Comparison of ENCODE assay signal across 1 cellular context in the genomic region with DNA sequence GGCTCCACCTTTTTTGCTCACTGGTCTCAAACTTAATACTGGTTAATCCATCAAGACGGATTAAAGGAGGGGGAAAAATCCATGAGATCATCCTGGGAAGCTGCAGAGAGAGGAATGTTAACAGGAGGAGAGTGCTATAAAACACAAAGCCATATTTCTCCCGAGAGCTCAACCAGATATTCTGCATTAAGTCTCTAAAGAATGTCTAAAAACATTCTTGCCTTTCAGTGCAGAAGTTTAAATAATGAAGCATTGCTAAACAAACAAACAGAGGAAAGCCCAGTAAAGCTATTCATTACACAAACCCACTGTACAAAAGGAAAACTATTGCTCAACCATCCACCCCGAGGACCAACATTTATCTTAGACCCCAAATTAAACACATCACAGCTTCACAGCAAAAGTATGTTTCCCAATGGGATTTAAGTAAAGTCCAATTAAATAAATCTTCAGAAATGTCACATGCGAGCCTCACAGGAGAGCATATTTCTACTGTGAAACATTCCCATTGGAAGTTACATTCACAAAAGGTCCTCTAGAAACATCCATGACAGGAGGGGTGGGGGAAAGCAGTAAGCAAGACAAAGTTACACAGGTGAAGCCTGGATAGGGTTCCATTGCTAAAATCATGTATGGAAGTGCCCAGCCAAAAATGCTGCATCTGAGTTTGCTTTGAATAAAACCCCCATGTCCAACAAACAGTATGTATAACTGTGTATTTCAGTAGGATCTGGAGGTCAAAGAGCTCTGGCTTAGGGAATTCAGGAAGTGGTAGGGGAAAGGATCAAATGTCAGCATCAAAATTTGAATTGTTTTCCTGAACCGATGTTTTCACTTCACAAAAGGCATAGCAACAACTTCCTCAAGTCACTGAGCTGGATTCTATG.
TF ChIP-seq lines count a peak whose summit lies in the region.

No MANE protein-coding gene starts in this region.

TF ChIP-seq in HEK293, 187 proteins besides CTCF, POLR2A, EP300 and RAD21 (continued from another document and continues in another):
- TF ChIP-seq, protein P1, sequence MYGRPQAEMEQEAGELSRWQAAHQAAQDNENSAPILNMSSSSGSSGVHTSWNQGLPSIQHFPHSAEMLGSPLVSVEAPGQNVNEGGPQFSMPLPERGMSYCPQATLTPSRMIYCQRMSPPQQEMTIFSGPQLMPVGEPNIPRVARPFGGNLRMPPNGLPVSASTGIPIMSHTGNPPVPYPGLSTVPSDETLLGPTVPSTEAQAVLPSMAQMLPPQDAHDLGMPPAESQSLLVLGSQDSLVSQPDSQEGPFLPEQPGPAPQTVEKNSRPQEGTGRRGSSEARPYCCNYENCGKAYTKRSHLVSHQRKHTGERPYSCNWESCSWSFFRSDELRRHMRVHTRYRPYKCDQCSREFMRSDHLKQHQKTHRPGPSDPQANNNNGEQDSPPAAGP (tag by site-specific recombination; IDR thresholded peaks at IDR 0.05) = peak; percentile 77
- TF ChIP-seq ZNF48 (tag by site-specific recombination; IDR thresholded peaks at IDR 0.05) (no peak), TCF7L2 (IDR thresholded peaks at IDR 0.05; ENCODE audit: borderline replicate concordance, low read depth, low read length) (no peak), HOXC10 (CRISPR knock-in tag; IDR thresholded peaks at IDR 0.05) (no peak), ZNF610 (tag by site-specific recombination; IDR thresholded peaks at IDR 0.05; ENCODE audit: borderline replicate concordance) (no peak), SP7 (tag by site-specific recombination; IDR thresholded peaks at IDR 0.05) (peak; percentile 96), ZNF768 (tag by site-specific recombination; IDR thresholded peaks at IDR 0.05) (no peak), ZNF513 (tag by site-specific recombination; IDR thresholded peaks at IDR 0.05) (no peak), ZNF670 (tag by site-specific recombination; IDR thresholded peaks at IDR 0.05; ENCODE audit: low read depth) (no peak), ZBTB7A (tag by site-specific recombination; IDR thresholded peaks at IDR 0.05; ENCODE audit: low read depth) (no peak), KLF1 (tag by site-specific recombination; IDR thresholded peaks at IDR 0.05) (no peak), ZNF623 (tag by site-specific recombination; IDR thresholded peaks at IDR 0.05) (no peak), ZNF433 (tag by site-specific recombination; IDR thresholded peaks at IDR 0.05; ENCODE audit: low read depth) (no peak), MYNN (tag by site-specific recombination; IDR thresholded peaks at IDR 0.05; ENCODE audit: borderline replicate concordance) (0 out of 2 replicates have a peak, but pooled peaks have one; percentile 21), IKZF3 (tag by site-specific recombination; IDR thresholded peaks at IDR 0.05) (no peak), ZNF398 (tag by site-specific recombination; IDR thresholded peaks at IDR 0.05) (peak; percentile 67), YY1 (tag by site-specific recombination; IDR thresholded peaks at IDR 0.05) (no peak), ZNF19 (tag by site-specific recombination; IDR thresholded peaks at IDR 0.05; ENCODE audit: low read depth) (no peak), ZNF830 (tag by site-specific recombination; IDR thresholded peaks at IDR 0.05; ENCODE audit: low read depth) (no peak), ZNF785 (tag by site-specific recombination; IDR thresholded peaks at IDR 0.05) (no peak), ZNF354C (tag by site-specific recombination; IDR thresholded peaks at IDR 0.05; ENCODE audit: borderline replicate concordance, low read depth) (no peak), MZF1 (tag by site-specific recombination; IDR thresholded peaks at IDR 0.05; ENCODE audit: borderline replicate concordance) (no peak), HOXD13 (CRISPR knock-in tag; IDR thresholded peaks at IDR 0.05; ENCODE audit: borderline replicate concordance) (no peak), HIC1 (tag by site-specific recombination; IDR thresholded peaks at IDR 0.05) (peak; percentile 52), ZNF239 (tag by site-specific recombination; IDR thresholded peaks at IDR 0.05) (no peak), ZNF146 (tag by site-specific recombination; IDR thresholded peaks at IDR 0.05) (peak; percentile 49; the same call in 1 of the 2 replicates), ZBTB48 (tag by site-specific recombination; IDR thresholded peaks at IDR 0.05) (no peak; the same call in 1 of the 2 replicates), ZNF530 (tag by site-specific recombination; IDR thresholded peaks at IDR 0.05; ENCODE audit: low read depth) (no peak), SP3 (tag by site-specific recombination; IDR thresholded peaks at IDR 0.05) (no peak), ZNF2 (tag by site-specific recombination; IDR thresholded peaks at IDR 0.05) (no peak), ZNF169 (tag by site-specific recombination; IDR thresholded peaks at IDR 0.05) (no peak), PBX3 (CRISPR knock-in tag; IDR thresholded peaks at IDR 0.05) (no peak), ZFP69B (tag by site-specific recombination; IDR thresholded peaks at IDR 0.05) (peak; percentile 40; the same call in 1 of the 2 replicates), ZNF223 (tag by site-specific recombination; IDR thresholded peaks at IDR 0.05) (no peak), ZNF174 (tag by site-specific recombination; IDR thresholded peaks at IDR 0.05) (no peak), FEZF1 (tag by site-specific recombination; IDR thresholded peaks at IDR 0.05) (peak; percentile 76), ZNF335 (tag by site-specific recombination; conservative IDR thresholded peaks at IDR 0.05) (peak; percentile 30; the same call in 1 of the 2 replicates), OSR2 (tag by site-specific recombination; IDR thresholded peaks at IDR 0.05) (peak; percentile 77), RBAK (tag by site-specific recombination; IDR thresholded peaks at IDR 0.05) (no peak), ZSCAN23 (tag by site-specific recombination; IDR thresholded peaks at IDR 0.05) (no peak), ZNF521 (tag by site-specific recombination; IDR thresholded peaks at IDR 0.05) (no peak), KLF7 (tag by site-specific recombination; IDR thresholded peaks at IDR 0.05; ENCODE audit: borderline replicate concordance) (no peak), ZNF350 (tag by site-specific recombination; IDR thresholded peaks at IDR 0.05) (no peak)
- TF ChIP-seq, protein P2, sequence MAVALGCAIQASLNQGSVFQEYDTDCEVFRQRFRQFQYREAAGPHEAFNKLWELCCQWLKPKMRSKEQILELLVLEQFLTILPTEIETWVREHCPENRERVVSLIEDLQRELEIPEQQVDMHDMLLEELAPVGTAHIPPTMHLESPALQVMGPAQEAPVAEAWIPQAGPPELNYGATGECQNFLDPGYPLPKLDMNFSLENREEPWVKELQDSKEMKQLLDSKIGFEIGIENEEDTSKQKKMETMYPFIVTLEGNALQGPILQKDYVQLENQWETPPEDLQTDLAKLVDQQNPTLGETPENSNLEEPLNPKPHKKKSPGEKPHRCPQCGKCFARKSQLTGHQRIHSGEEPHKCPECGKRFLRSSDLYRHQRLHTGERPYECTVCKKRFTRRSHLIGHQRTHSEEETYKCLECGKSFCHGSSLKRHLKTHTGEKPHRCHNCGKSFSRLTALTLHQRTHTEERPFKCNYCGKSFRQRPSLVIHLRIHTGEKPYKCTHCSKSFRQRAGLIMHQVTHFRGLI (tag by site-specific recombination; IDR thresholded peaks at IDR 0.05) = no peak; the same call in 1 of the 2 replicates
- TF ChIP-seq, protein P3, sequence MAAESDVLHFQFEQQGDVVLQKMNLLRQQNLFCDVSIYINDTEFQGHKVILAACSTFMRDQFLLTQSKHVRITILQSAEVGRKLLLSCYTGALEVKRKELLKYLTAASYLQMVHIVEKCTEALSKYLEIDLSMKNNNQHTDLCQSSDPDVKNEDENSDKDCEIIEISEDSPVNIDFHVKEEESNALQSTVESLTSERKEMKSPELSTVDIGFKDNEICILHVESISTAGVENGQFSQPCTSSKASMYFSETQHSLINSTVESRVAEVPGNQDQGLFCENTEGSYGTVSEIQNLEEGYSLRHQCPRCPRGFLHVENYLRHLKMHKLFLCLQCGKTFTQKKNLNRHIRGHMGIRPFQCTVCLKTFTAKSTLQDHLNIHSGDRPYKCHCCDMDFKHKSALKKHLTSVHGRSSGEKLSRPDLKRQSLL (tag by site-specific recombination; IDR thresholded peaks at IDR 0.05) = no peak
- TF ChIP-seq, protein P4, sequence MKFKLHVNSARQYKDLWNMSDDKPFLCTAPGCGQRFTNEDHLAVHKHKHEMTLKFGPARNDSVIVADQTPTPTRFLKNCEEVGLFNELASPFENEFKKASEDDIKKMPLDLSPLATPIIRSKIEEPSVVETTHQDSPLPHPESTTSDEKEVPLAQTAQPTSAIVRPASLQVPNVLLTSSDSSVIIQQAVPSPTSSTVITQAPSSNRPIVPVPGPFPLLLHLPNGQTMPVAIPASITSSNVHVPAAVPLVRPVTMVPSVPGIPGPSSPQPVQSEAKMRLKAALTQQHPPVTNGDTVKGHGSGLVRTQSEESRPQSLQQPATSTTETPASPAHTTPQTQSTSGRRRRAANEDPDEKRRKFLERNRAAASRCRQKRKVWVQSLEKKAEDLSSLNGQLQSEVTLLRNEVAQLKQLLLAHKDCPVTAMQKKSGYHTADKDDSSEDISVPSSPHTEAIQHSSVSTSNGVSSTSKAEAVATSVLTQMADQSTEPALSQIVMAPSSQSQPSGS (tag by site-specific recombination; IDR thresholded peaks at IDR 0.05; ENCODE audit: low read depth) = peak; percentile 22; the same call in 1 of the 2 replicates
- TF ChIP-seq, protein P5, sequence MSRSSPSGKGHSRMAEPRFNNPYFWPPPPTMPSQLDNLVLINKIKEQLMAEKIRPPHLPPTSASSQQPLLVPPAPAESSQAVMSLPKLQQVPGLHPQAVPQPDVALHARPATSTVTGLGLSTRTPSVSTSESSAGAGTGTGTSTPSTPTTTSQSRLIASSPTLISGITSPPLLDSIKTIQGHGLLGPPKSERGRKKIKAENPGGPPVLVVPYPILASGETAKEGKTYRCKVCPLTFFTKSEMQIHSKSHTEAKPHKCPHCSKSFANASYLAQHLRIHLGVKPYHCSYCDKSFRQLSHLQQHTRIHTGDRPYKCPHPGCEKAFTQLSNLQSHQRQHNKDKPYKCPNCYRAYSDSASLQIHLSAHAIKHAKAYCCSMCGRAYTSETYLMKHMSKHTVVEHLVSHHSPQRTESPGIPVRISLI (tag by site-specific recombination; IDR thresholded peaks at IDR 0.05) = no peak
- TF ChIP-seq, protein P6, sequence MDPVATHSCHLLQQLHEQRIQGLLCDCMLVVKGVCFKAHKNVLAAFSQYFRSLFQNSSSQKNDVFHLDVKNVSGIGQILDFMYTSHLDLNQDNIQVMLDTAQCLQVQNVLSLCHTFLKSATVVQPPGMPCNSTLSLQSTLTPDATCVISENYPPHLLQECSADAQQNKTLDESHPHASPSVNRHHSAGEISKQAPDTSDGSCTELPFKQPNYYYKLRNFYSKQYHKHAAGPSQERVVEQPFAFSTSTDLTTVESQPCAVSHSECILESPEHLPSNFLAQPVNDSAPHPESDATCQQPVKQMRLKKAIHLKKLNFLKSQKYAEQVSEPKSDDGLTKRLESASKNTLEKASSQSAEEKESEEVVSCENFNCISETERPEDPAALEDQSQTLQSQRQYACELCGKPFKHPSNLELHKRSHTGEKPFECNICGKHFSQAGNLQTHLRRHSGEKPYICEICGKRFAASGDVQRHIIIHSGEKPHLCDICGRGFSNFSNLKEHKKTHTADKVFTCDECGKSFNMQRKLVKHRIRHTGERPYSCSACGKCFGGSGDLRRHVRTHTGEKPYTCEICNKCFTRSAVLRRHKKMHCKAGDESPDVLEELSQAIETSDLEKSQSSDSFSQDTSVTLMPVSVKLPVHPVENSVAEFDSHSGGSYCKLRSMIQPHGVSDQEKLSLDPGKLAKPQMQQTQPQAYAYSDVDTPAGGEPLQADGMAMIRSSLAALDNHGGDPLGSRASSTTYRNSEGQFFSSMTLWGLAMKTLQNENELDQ (tag by site-specific recombination; IDR thresholded peaks at IDR 0.05; ENCODE audit: low read depth) = no peak
